In the genomic region with DNA sequence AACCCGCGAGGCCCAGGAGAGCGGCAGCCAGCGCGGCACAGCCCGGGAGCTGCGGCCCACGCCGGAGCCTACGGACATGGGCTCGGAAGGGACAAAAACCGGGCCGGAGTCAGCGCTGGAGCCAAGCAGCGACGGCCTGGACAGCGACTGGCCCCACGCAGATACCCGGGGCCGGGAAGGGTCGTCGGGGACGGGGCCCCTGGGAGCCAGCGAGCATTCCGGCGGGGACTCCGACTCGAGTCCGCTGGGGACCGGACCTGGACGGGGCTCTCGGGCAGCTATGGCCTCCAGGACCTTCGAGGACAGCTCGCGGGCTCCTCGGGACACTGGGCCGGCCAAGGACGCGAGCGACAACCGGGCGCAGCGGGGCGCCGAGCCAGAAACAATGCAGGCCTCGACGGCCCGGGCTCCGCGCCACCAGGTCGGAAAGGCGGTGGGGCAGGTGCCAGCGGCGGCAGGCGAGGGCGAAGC, we compare ENCODE assay signal across 8 cellular contexts. TPM values are rescaled to one million over a fixed set of nuclear protein-coding genes. Genes with fewer than 3 reads are reported as not detected.
DNase-seq lines count a peak whose midpoint lies in the region; ATAC-seq and TF ChIP-seq lines count a peak whose summit lies in the region.

No MANE protein-coding gene starts in this region.

- intact Hi-C loops in mammary epithelial cell (cut with micrococcal nuclease) (loop anchor here (1.0 to 2.0 kb wide), 3 partner anchors 72 to 162 kb away; a partner anchor contains a TSS), lower lobe of right lung (cut with DNase I) (no loop called here), thyroid gland (cut with DNase I) (loop anchor here (5.0 kb wide), 1 partner anchor 61 kb away; a partner anchor contains a TSS)

- in situ Hi-C loops in mammary epithelial cell (cut with MboI; ENCODE audit: low sequenced_read_pairs in 2 of 2) = no loop called here

- peak; percentile 40 for DNase-seq in NCI-H1092 treated with DMSO at 0.1 percent for 48 hours (lab: John Stamatoyannopoulos, UW)
- no peak for DNase-seq in NCI-H1092 (lab: John Stamatoyannopoulos, UW)
- DNase-seq in mammary epithelial cell = no peak
- DNase-seq in lower lobe of right lung = peak; percentile 66
- DNase-seq in thyroid gland = peak; percentile 67 to 68
- no peak for DNase-seq in LoVo (ENCODE audit: low spot score)
- DNase-seq in activated effector memory CD4-positive, alpha-beta T cell treated with Interleukin-2 at 50 U/mL for 16 hours = no peak

- H3K27ac ChIP-seq in mammary epithelial cell (ENCODE audit: insufficient read depth, low read depth, low read length) (no peak overlapping the region), lower lobe of right lung (peak overlapping the region; percentile 97), thyroid gland (peak overlapping the region; percentile 92 to 97 (median 97))

- dilution Hi-C loops in mammary epithelial cell (cut with HindIII; ENCODE audit: low sequenced_read_pairs) = no loop called here

- WGBS in mammary epithelial cell (ENCODE audit: low coverage, missing lambda C conversion rate) = 14% methylated on average over 14 of the region's 56 CpGs
- 3 to 4% methylated on average over 5 to 6 of the region's 56 CpGs for WGBS in thyroid gland, 2 donors

- no peak for TF ChIP-seq POLR2A in thyroid gland (IDR thresholded peaks at IDR 0.05)

- H3K4me3 ChIP-seq in mammary epithelial cell (replicated peaks in 1 of 3; ENCODE audit: insufficient read depth in 1 of 3, low read depth in 2 of 3, low read length in 3 of 3) = peak overlapping the region in 2 of 3 experiments; percentile 22 to 46
- H3K4me3 ChIP-seq in lower lobe of right lung = peak overlapping the region; percentile 84
- H3K4me3 ChIP-seq in thyroid gland (replicated peaks in 1 of 3) = peak overlapping the region; percentile 53 to 67 (median 58)

- H3K4me1 ChIP-seq in mammary epithelial cell (ENCODE audit: insufficient read depth, low read length) (peaks cover 6% of the 10 kb centered on the region), lower lobe of right lung (peaks cover 20% of the 10 kb centered on the region), thyroid gland (peaks cover 7 to 15% of the 10 kb centered on the region in 2 donors)

- ATAC-seq in HG03520 (IDR thresholded peaks at IDR 0.05; ENCODE audit: unreplicated experiment) = peak; percentile 11
- ATAC-seq in lower lobe of right lung = peak; percentile 14 to 39

- H3K9ac ChIP-seq in mammary epithelial cell (ENCODE audit: insufficient read depth, low read length) = no peak overlapping the region

- TF ChIP-seq CTCF in mammary epithelial cell (conservative IDR thresholded peaks at IDR 0.05 in 1 of 2, IDR thresholded peaks at IDR 0.05 in 1 of 2; ENCODE audit: extremely low read depth in 1 of 2, insufficient read depth in 1 of 2, low read depth in 1 of 2, low read length in 2 of 2) (peak in 1 of 2 donors; percentile 0), lower lobe of right lung (IDR thresholded peaks at IDR 0.05) (no peak), thyroid gland (IDR thresholded peaks at IDR 0.05) (no peak)

- H3K9me3 ChIP-seq in mammary epithelial cell (replicated peaks; ENCODE audit: insufficient read depth, low read length) = no peaks in the 10 kb centered on the region
- H3K9me3 ChIP-seq in lower lobe of right lung = no peaks in the 10 kb centered on the region
- no peaks in the 10 kb centered on the region for H3K9me3 ChIP-seq in thyroid gland

- H3K36me3 ChIP-seq in mammary epithelial cell (ENCODE audit: insufficient read depth, low read length) = no peaks in the 10 kb centered on the region
- peaks cover 6% of the 10 kb centered on the region for H3K36me3 ChIP-seq in lower lobe of right lung
- H3K36me3 ChIP-seq in thyroid gland = no peaks in the 10 kb centered on the region

- H2AFZ ChIP-seq in mammary epithelial cell (ENCODE audit: low read depth, low read length) = peak overlapping the region; percentile 83

- peaks cover 4% of the 10 kb centered on the region for H3K27me3 ChIP-seq in mammary epithelial cell (ENCODE audit: insufficient read depth, low read length)
- no peaks in the 10 kb centered on the region for H3K27me3 ChIP-seq in lower lobe of right lung (ENCODE audit: low read depth)
- H3K27me3 ChIP-seq in thyroid gland = no peaks in the 10 kb centered on the region

- no peaks in the 10 kb centered on the region for H3K79me2 ChIP-seq in mammary epithelial cell (ENCODE audit: insufficient read depth, low read length)

- CTCF ChIA-PET in mammary epithelial cell (lab: Charles Lee; ENCODE audit: low non-redundant PET) = no interaction called here

- no peaks in the 10 kb centered on the region for H4K20me1 ChIP-seq in mammary epithelial cell (ENCODE audit: insufficient read depth, low read length)

- BruUV-seq in mammary epithelial cell (replicated peaks; lab: Mats Ljungman, UMichigan) = no TSS peak

- H3K4me2 ChIP-seq in mammary epithelial cell (ENCODE audit: insufficient read depth, low read depth, low read length) = peak overlapping the region; percentile 73

RNA-seq across cellular contexts. Expression of a gene that starts 1.0 kb away (rescaled TPM):
- total RNA-seq in mammary epithelial cell (1 to 10 TPM; 5.2 to 5.8 TPM), lower lobe of right lung (181 TPM), thyroid gland (100 to 1,000 TPM in 2 of 4 donors, 10 to 100 TPM in 2; 64.9 to 209 (median 120) TPM)
- 0.31 TPM for polyA plus RNA-seq in mammary epithelial cell
- not detected for polyA minus RNA-seq in mammary epithelial cell

RNA-seq across cellular contexts. Expression of a gene that starts 44.7 kb away (rescaled TPM):
- total RNA-seq in mammary epithelial cell (not detected), lower lobe of right lung (2.7 TPM), thyroid gland (10 to 100 TPM in 2 of 4 donors, 1 to 10 TPM in 2; 2.3 to 13.6 (median 7.9) TPM)
- polyA plus RNA-seq in mammary epithelial cell = 0.03 TPM
- not detected for polyA minus RNA-seq in mammary epithelial cell

Comparison
In these comparisons a context has a peak if more than half of its experiments do, and no peak if none do; other contexts are left out.
1. DNase-seq: peak in NCI-H1092 treated with DMSO at 0.1 percent for 48 hours (single experiment), lower lobe of right lung (single experiment) and thyroid gland (2 of 2); none in NCI-H1092 (single experiment), mammary epithelial cell (single experiment), LoVo (single experiment) and activated effector memory CD4-positive, alpha-beta T cell treated with Interleukin-2 at 50 U/mL for 16 hours (single experiment).
2. H3K4me3 ChIP-seq: peak in every context shown above with its lines; median percentile 84 in lower lobe of right lung; 58 in thyroid gland; 34 in mammary epithelial cell.
3. RNA of a gene that starts 1.0 kb away (total RNA-seq): 181 TPM in lower lobe of right lung (single experiment) and 64.9 to 209 TPM in thyroid gland; 5.2 to 5.8 TPM in mammary epithelial cell; every median in the first group is over 4 times any median in the second.